8 cellular contexts compared by ENCODE assay signal in genomic region chr15:94670436-94671034, GRCh38.
DNase-seq lines count a peak whose midpoint lies in the region; ATAC-seq and TF ChIP-seq lines count a peak whose summit lies in the region.

No MANE protein-coding gene starts in this region.

- no peak overlapping the region for H2AFZ ChIP-seq in Karpas-422 (ENCODE audit: low read length)
- no peak overlapping the region for H2AFZ ChIP-seq in SU-DHL-6 (ENCODE audit: low read depth, low read length, severe bottlenecking)

- no peaks in the 10 kb centered on the region for H3K79me2 ChIP-seq in Karpas-422 (ENCODE audit: low read length)
- no peaks in the 10 kb centered on the region for H3K79me2 ChIP-seq in SU-DHL-6 (ENCODE audit: insufficient read depth, low read length)

- no peaks in the 10 kb centered on the region for H3K9me3 ChIP-seq in Karpas-422 (ENCODE audit: low read length)
- H3K9me3 ChIP-seq in SU-DHL-6 (ENCODE audit: insufficient read depth, low read length): no peaks in the 10 kb centered on the region
- H3K9me3 ChIP-seq in gastrocnemius medialis: no peaks in the 10 kb centered on the region

- in situ Hi-C loops in gastrocnemius medialis (cut with MboI; ENCODE audit: low sequenced_read_pairs in 4 of 4): no loop called here

- H3K27ac ChIP-seq in Karpas-422 (ENCODE audit: low read length): no peak overlapping the region
- H3K27ac ChIP-seq in SU-DHL-6 (ENCODE audit: low read depth, low read length): no peak overlapping the region
- peak overlapping the region in 1 of 4 donors; percentile 8 for H3K27ac ChIP-seq in gastrocnemius medialis

- DNase-seq in NCI-H2029 treated with DMSO at 0.1 percent for 48 hours (lab: John Stamatoyannopoulos, UW) (peak; percentile 6), NCI-H2029 (lab: John Stamatoyannopoulos, UW) (no peak), Karpas-422 (peak; percentile 66), germinal center (ENCODE audit: low spot score) (peak; percentile 20), gastrocnemius medialis (no peak), OCI-M2 (lab: John Stamatoyannopoulos, UW; ENCODE audit: unreplicated experiment) (no peak)

- intact Hi-C loops in gastrocnemius medialis (cut with DNase I; ENCODE audit: low total_unique reads): no loop called here

- H3K4me2 ChIP-seq in Karpas-422 (ENCODE audit: low read depth, low read length, poor library complexity, severe bottlenecking) (no peak overlapping the region), SU-DHL-6 (ENCODE audit: low read depth, low read length, poor library complexity, severe bottlenecking) (no peak overlapping the region)

- H3K9me2 ChIP-seq in Karpas-422 (replicated peaks; ENCODE audit: insufficient read depth, low read length): no peaks in the 10 kb centered on the region
- H3K9me2 ChIP-seq in SU-DHL-6 (replicated peaks; ENCODE audit: insufficient read depth, low read length): no peaks in the 10 kb centered on the region

- no peaks in the 10 kb centered on the region for H4K20me1 ChIP-seq in Karpas-422 (ENCODE audit: insufficient read depth, low read depth, low read length)
- H4K20me1 ChIP-seq in SU-DHL-6 (ENCODE audit: low read depth, low read length): no peaks in the 10 kb centered on the region

- no peak for TF ChIP-seq POLR2A in gastrocnemius medialis (IDR thresholded peaks at IDR 0.05)

- ATAC-seq in gastrocnemius medialis: no peak
- no peak for ATAC-seq in GM21619 (IDR thresholded peaks at IDR 0.05; ENCODE audit: unreplicated experiment)

- H3K4me3 ChIP-seq in Karpas-422 (ENCODE audit: low read length) (no peak overlapping the region), SU-DHL-6 (ENCODE audit: insufficient read depth, low read length, poor library complexity, severe bottlenecking) (no peak overlapping the region), gastrocnemius medialis (no peak overlapping the region)

- TF ChIP-seq CTCF in SU-DHL-6 (IDR thresholded peaks at IDR 0.05; ENCODE audit: insufficient read depth, low read length, poor library complexity, severe bottlenecking) (peak; percentile 36), gastrocnemius medialis (IDR thresholded peaks at IDR 0.05 in 4 of 5, conservative IDR thresholded peaks at IDR 0.05 in 1 of 5) (peak in 4 of 5 experiments; percentile 47 to 61 (median 54))

- H3K9ac ChIP-seq in Karpas-422 (ENCODE audit: low read length): no peak overlapping the region
- no peak overlapping the region for H3K9ac ChIP-seq in SU-DHL-6 (ENCODE audit: low read length)

- no peaks in the 10 kb centered on the region for H3K27me3 ChIP-seq in Karpas-422 (ENCODE audit: low read length)
- no peaks in the 10 kb centered on the region for H3K27me3 ChIP-seq in SU-DHL-6 (ENCODE audit: low read length)
- no peaks in the 10 kb centered on the region for H3K27me3 ChIP-seq in gastrocnemius medialis

- H3K36me3 ChIP-seq in Karpas-422 (ENCODE audit: insufficient read depth, low read length) (no peaks in the 10 kb centered on the region), SU-DHL-6 (ENCODE audit: low read length) (no peaks in the 10 kb centered on the region), gastrocnemius medialis (no peaks in the 10 kb centered on the region)

- no peaks in the 10 kb centered on the region for H3F3A ChIP-seq in SU-DHL-6 (ENCODE audit: insufficient read depth)

- H3K4me1 ChIP-seq in Karpas-422 (ENCODE audit: low read length) (no peaks in the 10 kb centered on the region), gastrocnemius medialis (peaks cover 0 to 3% of the 10 kb centered on the region in 2 donors)

Comparison
In these comparisons a context has a peak if more than half of its experiments do, and no peak if none do; other contexts are left out.
1. DNase-seq: peak in NCI-H2029 treated with DMSO at 0.1 percent for 48 hours (single experiment), Karpas-422 (single experiment) and germinal center (single experiment); none in NCI-H2029 (single experiment), gastrocnemius medialis (0 of 2) and OCI-M2 (single experiment).